27 cellular contexts compared by ENCODE assay signal in genomic region chr4:186906722-186907121, GRCh38.
"Had no signal": no experiment of that assay in that cellular context is flagged by ENCODE, and none has a peak within 500 bp of the region (broad histone marks: within the 10 kb centered on the region; RNA-seq: fewer than 3 reads in every experiment).

No MANE protein-coding gene starts in this region.

- H3K27me3 ChIP-seq: stomach, suprapubic skin, testis, thyroid gland, tibial artery, tibial nerve, transverse colon, upper lobe of left lung, upper lobe of right lung, uterus, vagina had no signal

- H3K27ac ChIP-seq: stomach, suprapubic skin, testis, thoracic aorta, thyroid gland, tibial artery, tibial nerve, transverse colon, upper lobe of left lung, upper lobe of right lung, uterus, vagina had no signal

- ATAC-seq: stimulated activated effector memory CD8-positive, alpha-beta T cell treated with anti-CD3 and anti-CD28 coated beads, Interleukin-12 subunit alpha, Interleukin-12 subunit beta, amount 100 ng/mL, for 72 hours; stimulated activated memory B cell treated with anti-CD40 and anti-IgM and Interleukin-4, amounts not matched to agents 10 μg/mL and 1 μg/mL and 100 μg/mL, for 72 hours; stimulated activated naive B cell treated with anti-CD40 and anti-IgM and Interleukin-4, amounts not matched to agents 10 μg/mL and 1 μg/mL and 100 μg/mL, for 72 hours; stimulated activated naive CD8-positive, alpha-beta T cell treated with anti-CD3 and anti-CD28 coated beads, Interleukin-15, amount 100 ng/mL, for 72 hours; stimulated activated naive CD8-positive, alpha-beta T cell treated with anti-CD3 and anti-CD28 coated beads, Interleukin-15, Interleukin-2, amounts not matched to agents 100 U/mL and 50 U/mL, for 24 hours; upper lobe of right lung had no signal

- H3K36me3 ChIP-seq: stomach, suprapubic skin, thoracic aorta, thyroid gland, tibial artery, tibial nerve, transverse colon, upper lobe of left lung, upper lobe of right lung, uterus, vagina had no signal

- DNase-seq: stimulated activated CD4-positive, alpha-beta T cell treated with anti-CD3 and anti-CD28 coated beads, Interleukin-2, amount 100 ng/mL, for 48 hours; stimulated activated CD4-positive, alpha-beta T cell treated with anti-CD3 and anti-CD28 coated beads, Interleukin-4, amount 100 ng/mL, for 1 hour; stimulated activated CD4-positive, alpha-beta T cell treated with anti-CD3 and anti-CD28 coated beads, Interleukin-4, amount 100 ng/mL, for 24 hours; stimulated activated CD4-positive, alpha-beta T cell treated with anti-CD3 and anti-CD28 coated beads, Interleukin-4, amount 100 ng/mL, for 4 hours; stimulated activated CD8-positive, alpha-beta memory T cell treated with anti-CD3 and anti-CD28 coated beads, Interleukin-4, amount 100 ng/mL, for 48 hours; stimulated activated naive B cell treated with anti-CD40 and anti-IgM and Interleukin-4, amounts not matched to agents 10 μg/mL and 1 μg/mL and 100 μg/mL, for 72 hours; stimulated activated naive CD4-positive, alpha-beta T cell; stimulated activated naive CD4-positive, alpha-beta T cell treated with Interleukin-2 at 50 U/mL for 16 hours; stimulated activated naive CD8-positive, alpha-beta T cell treated with anti-CD3 and anti-CD28 coated beads, Interleukin-15, amount 100 ng/mL, for 72 hours; stimulated activated naive CD8-positive, alpha-beta T cell treated with anti-CD3 and anti-CD28 coated beads, Interleukin-15, Interleukin-2, amounts not matched to agents 100 U/mL and 50 U/mL, for 24 hours; stomach; substantia nigra; testis; thyroid gland; tibial artery; transverse colon; trophoblast cell; upper lobe of right lung; uterus had no signal

- H3K9me3 ChIP-seq: stomach, suprapubic skin, testis, thoracic aorta, thyroid gland, tibial artery, tibial nerve, transverse colon, upper lobe of left lung, upper lobe of right lung, uterus, vagina had no signal

- FAIRE-seq: urothelium cell line had no signal

- H3K4me3 ChIP-seq: stomach, suprapubic skin, testis, thoracic aorta, thyroid gland, tibial artery, tibial nerve, transverse colon, upper lobe of left lung, upper lobe of right lung, uterus, vagina had no signal

- H3K4me1 ChIP-seq: testis, thyroid gland, uterus had no signal
